In the genomic region with DNA sequence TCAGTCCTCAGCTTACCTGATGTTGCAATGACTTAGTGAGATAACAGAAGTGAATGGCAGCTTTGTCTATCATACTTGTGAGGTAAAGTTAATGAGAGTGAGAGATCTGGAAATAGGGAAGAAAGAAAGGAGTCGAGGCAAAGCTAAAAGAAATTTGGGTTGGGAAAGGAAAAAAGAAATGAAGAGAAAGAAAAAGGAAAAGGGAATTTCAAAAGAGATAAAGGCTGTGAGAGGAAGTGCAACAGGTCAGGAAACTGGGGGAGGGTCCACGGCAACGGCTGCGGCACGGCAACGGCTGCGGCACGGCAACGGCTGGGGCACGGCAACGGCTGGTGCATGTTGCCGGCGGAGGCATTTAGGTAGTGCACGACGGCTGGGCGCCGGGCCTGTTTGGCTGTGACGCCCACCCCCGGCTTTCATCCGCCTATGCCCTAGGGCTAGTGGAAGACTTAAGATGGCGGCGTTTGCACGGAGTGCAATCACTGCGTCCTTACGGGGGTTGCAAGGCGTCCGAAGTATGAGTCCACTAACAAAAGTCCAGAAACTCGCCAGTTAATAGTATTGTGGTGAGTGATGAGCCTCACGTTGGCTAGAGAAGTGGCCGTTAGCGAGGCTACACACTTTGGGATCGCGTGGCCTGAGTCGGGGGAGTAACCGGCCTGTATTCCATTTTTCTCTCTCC, we compare ENCODE assay signal across 1 cellular context.
TF ChIP-seq lines count a peak whose summit lies in the region.

No MANE protein-coding gene starts in this region.

TF ChIP-seq in K562, 482 proteins besides CTCF, POLR2A, EP300 and RAD21 (continued from another document and continues in another):
- TF ChIP-seq, protein P1, sequence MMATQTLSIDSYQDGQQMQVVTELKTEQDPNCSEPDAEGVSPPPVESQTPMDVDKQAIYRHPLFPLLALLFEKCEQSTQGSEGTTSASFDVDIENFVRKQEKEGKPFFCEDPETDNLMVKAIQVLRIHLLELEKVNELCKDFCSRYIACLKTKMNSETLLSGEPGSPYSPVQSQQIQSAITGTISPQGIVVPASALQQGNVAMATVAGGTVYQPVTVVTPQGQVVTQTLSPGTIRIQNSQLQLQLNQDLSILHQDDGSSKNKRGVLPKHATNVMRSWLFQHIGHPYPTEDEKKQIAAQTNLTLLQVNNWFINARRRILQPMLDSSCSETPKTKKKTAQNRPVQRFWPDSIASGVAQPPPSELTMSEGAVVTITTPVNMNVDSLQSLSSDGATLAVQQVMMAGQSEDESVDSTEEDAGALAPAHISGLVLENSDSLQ (IDR thresholded peaks at IDR 0.05) = peak; percentile 84
- no peak for TF ChIP-seq ZNF445 (CRISPR knock-in tag; IDR thresholded peaks at IDR 0.05; ENCODE audit: low read depth)
- peak in 1 of 2 experiments; percentile 78; a peak in 2 of 4 replicates for TF ChIP-seq TBL1XR1 (IDR thresholded peaks at IDR 0.05; ENCODE audit: low read length in 2 of 2)
- TF ChIP-seq POU5F1 (IDR thresholded peaks at IDR 0.05; ENCODE audit: borderline replicate concordance, low read depth, low read length, partially characterized antibody) = no peak
- no peak for TF ChIP-seq CHD2 (IDR thresholded peaks at IDR 0.05; ENCODE audit: low read depth, low read length)
- no peak for TF ChIP-seq RAD51 (IDR thresholded peaks at IDR 0.05; ENCODE audit: borderline replicate concordance, low read depth)
- TF ChIP-seq SRSF9 (IDR thresholded peaks at IDR 0.05; ENCODE audit: borderline replicate concordance, low read depth, low read length) = no peak
- no peak for TF ChIP-seq ZNF384 (IDR thresholded peaks at IDR 0.05; ENCODE audit: low read depth, low read length)
- peak; percentile 27; the same call in 1 of the 2 replicates for TF ChIP-seq CEBPG (CRISPR knock-in tag; IDR thresholded peaks at IDR 0.05)
- TF ChIP-seq CEBPG (tag; conservative IDR thresholded peaks at IDR 0.05 in 1 of 2, IDR thresholded peaks at IDR 0.05 in 1 of 2) = peak; percentile 74 to 86
- TF ChIP-seq MED1 (CRISPR knock-in tag; IDR thresholded peaks at IDR 0.05; ENCODE audit: borderline replicate concordance) = no peak
- no peak for TF ChIP-seq ZNF507 (tag; conservative IDR thresholded peaks at IDR 0.05)
- TF ChIP-seq, protein P2, sequence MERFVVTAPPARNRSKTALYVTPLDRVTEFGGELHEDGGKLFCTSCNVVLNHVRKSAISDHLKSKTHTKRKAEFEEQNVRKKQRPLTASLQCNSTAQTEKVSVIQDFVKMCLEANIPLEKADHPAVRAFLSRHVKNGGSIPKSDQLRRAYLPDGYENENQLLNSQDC (CRISPR knock-in tag; IDR thresholded peaks at IDR 0.05) = peak; percentile 81; the same call in 1 of the 2 replicates
- peak; percentile 98 for TF ChIP-seq GABPB1 (CRISPR knock-in tag; IDR thresholded peaks at IDR 0.05)
- peak; percentile 96 for TF ChIP-seq ZEB2 (IDR thresholded peaks at IDR 0.05)
- 0 out of 2 replicates have a peak, but pooled peaks have one; percentile 57 for TF ChIP-seq GTF2F1 (IDR thresholded peaks at IDR 0.05; ENCODE audit: low read depth, low read length)
- TF ChIP-seq, protein P3, sequence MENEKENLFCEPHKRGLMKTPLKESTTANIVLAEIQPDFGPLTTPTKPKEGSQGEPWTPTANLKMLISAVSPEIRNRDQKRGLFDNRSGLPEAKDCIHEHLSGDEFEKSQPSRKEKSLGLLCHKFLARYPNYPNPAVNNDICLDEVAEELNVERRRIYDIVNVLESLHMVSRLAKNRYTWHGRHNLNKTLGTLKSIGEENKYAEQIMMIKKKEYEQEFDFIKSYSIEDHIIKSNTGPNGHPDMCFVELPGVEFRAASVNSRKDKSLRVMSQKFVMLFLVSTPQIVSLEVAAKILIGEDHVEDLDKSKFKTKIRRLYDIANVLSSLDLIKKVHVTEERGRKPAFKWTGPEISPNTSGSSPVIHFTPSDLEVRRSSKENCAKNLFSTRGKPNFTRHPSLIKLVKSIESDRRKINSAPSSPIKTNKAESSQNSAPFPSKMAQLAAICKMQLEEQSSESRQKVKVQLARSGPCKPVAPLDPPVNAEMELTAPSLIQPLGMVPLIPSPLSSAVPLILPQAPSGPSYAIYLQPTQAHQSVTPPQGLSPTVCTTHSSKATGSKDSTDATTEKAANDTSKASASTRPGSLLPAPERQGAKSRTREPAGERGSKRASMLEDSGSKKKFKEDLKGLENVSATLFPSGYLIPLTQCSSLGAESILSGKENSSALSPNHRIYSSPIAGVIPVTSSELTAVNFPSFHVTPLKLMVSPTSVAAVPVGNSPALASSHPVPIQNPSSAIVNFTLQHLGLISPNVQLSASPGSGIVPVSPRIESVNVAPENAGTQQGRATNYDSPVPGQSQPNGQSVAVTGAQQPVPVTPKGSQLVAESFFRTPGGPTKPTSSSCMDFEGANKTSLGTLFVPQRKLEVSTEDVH (IDR thresholded peaks at IDR 0.05; ENCODE audit: low read depth, partially characterized antibody) = peak; percentile 69
- peak; percentile 92 for TF ChIP-seq TBP (optimal IDR thresholded peaks at IDR 0.05; ENCODE audit: low read depth, low read length)
- TF ChIP-seq POLR3G (IDR thresholded peaks at IDR 0.05; ENCODE audit: extremely low read depth, insufficient read length, insufficient replicate concordance) = no peak
- TF ChIP-seq HLTF (IDR thresholded peaks at IDR 0.05) = peak; percentile 55; the same call in 1 of the 2 replicates
- TF ChIP-seq XRCC5 (IDR thresholded peaks at IDR 0.05; ENCODE audit: low read depth, low read length) = peak; percentile 99
- TF ChIP-seq STAT5B (CRISPR knock-in tag; IDR thresholded peaks at IDR 0.05) = no peak
- TF ChIP-seq ZNF316 (IDR thresholded peaks at IDR 0.05) = peak; percentile 12; the same call in 1 of the 2 replicates
- TF ChIP-seq ZSCAN29 (IDR thresholded peaks at IDR 0.05) = no peak
- TF ChIP-seq XRCC3 (IDR thresholded peaks at IDR 0.05) = no peak
- no peak for TF ChIP-seq ZBTB1 (CRISPR knock-in tag; IDR thresholded peaks at IDR 0.05; ENCODE audit: borderline replicate concordance, low read depth)
- peak; percentile 89 for TF ChIP-seq SP1 (CRISPR knock-in tag; IDR thresholded peaks at IDR 0.05)
- no peak for TF ChIP-seq CBFB (CRISPR knock-in tag; IDR thresholded peaks at IDR 0.05)
- TF ChIP-seq BDP1 (IDR thresholded peaks at IDR 0.05; ENCODE audit: insufficient read depth, insufficient read length) = no peak
- TF ChIP-seq, protein P4, sequence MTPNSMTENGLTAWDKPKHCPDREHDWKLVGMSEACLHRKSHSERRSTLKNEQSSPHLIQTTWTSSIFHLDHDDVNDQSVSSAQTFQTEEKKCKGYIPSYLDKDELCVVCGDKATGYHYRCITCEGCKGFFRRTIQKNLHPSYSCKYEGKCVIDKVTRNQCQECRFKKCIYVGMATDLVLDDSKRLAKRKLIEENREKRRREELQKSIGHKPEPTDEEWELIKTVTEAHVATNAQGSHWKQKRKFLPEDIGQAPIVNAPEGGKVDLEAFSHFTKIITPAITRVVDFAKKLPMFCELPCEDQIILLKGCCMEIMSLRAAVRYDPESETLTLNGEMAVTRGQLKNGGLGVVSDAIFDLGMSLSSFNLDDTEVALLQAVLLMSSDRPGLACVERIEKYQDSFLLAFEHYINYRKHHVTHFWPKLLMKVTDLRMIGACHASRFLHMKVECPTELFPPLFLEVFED (CRISPR knock-in tag; conservative IDR thresholded peaks at IDR 0.05) = peak; percentile 60; the same call in 1 of the 2 replicates
- TF ChIP-seq NCOR1 (IDR thresholded peaks at IDR 0.05) = peak; percentile 77
- TF ChIP-seq LARP7 (IDR thresholded peaks at IDR 0.05) = peak; percentile 93
- TF ChIP-seq CCAR2 (IDR thresholded peaks at IDR 0.05; ENCODE audit: low read depth, low read length) = no peak
- peak; percentile 96 for TF ChIP-seq CEBPB (tag; IDR thresholded peaks at IDR 0.05)
- peak; percentile 83 for TF ChIP-seq ZBTB7A (IDR thresholded peaks at IDR 0.05; ENCODE audit: borderline replicate concordance, control insufficient read depth, low read depth, low read length)
- no peak for TF ChIP-seq FOS (IDR thresholded peaks at IDR 0.05; ENCODE audit: extremely low read depth, insufficient read length)
- TF ChIP-seq ZKSCAN3 (CRISPR knock-in tag; IDR thresholded peaks at IDR 0.05) = no peak
- TF ChIP-seq ESRRA (IDR thresholded peaks at IDR 0.05; ENCODE audit: borderline replicate concordance, low read depth) = peak; percentile 70; the same call in 1 of the 2 replicates
- TF ChIP-seq NR4A1 (CRISPR knock-in tag; IDR thresholded peaks at IDR 0.05) = no peak
- TF ChIP-seq NR4A1 (tag; IDR thresholded peaks at IDR 0.05) = 0 out of 2 replicates have a peak, but pooled peaks have one; percentile 58
- peak; percentile 66; the same call in 1 of the 2 replicates for TF ChIP-seq ATF7 (IDR thresholded peaks at IDR 0.05)
- no peak for TF ChIP-seq ZNF780A (CRISPR knock-in tag; IDR thresholded peaks at IDR 0.05)
- no peak for TF ChIP-seq RBM34 (IDR thresholded peaks at IDR 0.05; ENCODE audit: borderline replicate concordance, insufficient read depth, low read length)
- TF ChIP-seq FOXM1 (IDR thresholded peaks at IDR 0.05; ENCODE audit: low read depth) = peak; percentile 90
- no peak for TF ChIP-seq FOXM1 (CRISPR knock-in tag; IDR thresholded peaks at IDR 0.05; ENCODE audit: low read depth)
- TF ChIP-seq ZNF263 (CRISPR knock-in tag; IDR thresholded peaks at IDR 0.05; ENCODE audit: borderline replicate concordance) = no peak
- TF ChIP-seq IFI16 (CRISPR knock-in tag; IDR thresholded peaks at IDR 0.05) = no peak
- TF ChIP-seq, protein P5, sequence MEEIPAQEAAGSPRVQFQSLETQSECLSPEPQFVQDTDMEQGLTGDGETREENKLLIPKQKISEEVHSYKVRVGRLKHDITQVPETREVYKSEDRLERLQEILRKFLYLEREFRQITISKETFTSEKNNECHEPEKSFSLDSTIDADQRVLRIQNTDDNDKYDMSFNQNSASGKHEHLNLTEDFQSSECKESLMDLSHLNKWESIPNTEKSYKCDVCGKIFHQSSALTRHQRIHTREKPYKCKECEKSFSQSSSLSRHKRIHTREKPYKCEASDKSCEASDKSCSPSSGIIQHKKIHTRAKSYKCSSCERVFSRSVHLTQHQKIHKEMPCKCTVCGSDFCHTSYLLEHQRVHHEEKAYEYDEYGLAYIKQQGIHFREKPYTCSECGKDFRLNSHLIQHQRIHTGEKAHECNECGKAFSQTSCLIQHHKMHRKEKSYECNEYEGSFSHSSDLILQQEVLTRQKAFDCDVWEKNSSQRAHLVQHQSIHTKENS (CRISPR knock-in tag; IDR thresholded peaks at IDR 0.05) = no peak
- TF ChIP-seq PHB (CRISPR knock-in tag; IDR thresholded peaks at IDR 0.05) = no peak
- no peak for TF ChIP-seq MAFF (IDR thresholded peaks at IDR 0.05; ENCODE audit: low read length)
- TF ChIP-seq, protein P6, sequence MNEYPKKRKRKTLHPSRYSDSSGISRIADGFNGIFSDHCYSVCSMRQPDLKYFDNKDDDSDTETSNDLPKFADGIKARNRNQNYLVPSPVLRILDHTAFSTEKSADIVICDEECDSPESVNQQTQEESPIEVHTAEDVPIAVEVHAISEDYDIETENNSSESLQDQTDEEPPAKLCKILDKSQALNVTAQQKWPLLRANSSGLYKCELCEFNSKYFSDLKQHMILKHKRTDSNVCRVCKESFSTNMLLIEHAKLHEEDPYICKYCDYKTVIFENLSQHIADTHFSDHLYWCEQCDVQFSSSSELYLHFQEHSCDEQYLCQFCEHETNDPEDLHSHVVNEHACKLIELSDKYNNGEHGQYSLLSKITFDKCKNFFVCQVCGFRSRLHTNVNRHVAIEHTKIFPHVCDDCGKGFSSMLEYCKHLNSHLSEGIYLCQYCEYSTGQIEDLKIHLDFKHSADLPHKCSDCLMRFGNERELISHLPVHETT (CRISPR knock-in tag; conservative IDR thresholded peaks at IDR 0.05 in 1 of 2, IDR thresholded peaks at IDR 0.05 in 1 of 2) = peak in 1 of 2 experiments; percentile 88; a peak in 2 of 4 replicates
- no peak for TF ChIP-seq ZNF77 (CRISPR knock-in tag; IDR thresholded peaks at IDR 0.05)
- no peak for TF ChIP-seq HMG20A (CRISPR knock-in tag; conservative IDR thresholded peaks at IDR 0.05)
- peak; percentile 49 for TF ChIP-seq NFIC (IDR thresholded peaks at IDR 0.05)
- TF ChIP-seq RBM22 (IDR thresholded peaks at IDR 0.05; ENCODE audit: low read depth, low read length, poor library complexity, severe bottlenecking) = peak; percentile 96
- no peak for TF ChIP-seq PHTF2 (CRISPR knock-in tag; IDR thresholded peaks at IDR 0.05)
- TF ChIP-seq, protein P7, sequence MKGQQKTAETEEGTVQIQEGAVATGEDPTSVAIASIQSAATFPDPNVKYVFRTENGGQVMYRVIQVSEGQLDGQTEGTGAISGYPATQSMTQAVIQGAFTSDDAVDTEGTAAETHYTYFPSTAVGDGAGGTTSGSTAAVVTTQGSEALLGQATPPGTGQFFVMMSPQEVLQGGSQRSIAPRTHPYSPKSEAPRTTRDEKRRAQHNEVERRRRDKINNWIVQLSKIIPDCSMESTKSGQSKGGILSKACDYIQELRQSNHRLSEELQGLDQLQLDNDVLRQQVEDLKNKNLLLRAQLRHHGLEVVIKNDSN (CRISPR knock-in tag; IDR thresholded peaks at IDR 0.05) = no peak
- 0 out of 2 replicates have a peak, but pooled peaks have one; percentile 17 for TF ChIP-seq SRSF1 (IDR thresholded peaks at IDR 0.05; ENCODE audit: low read depth, low read length)
- TF ChIP-seq HCFC1 (IDR thresholded peaks at IDR 0.05; ENCODE audit: low read depth, low read length) = peak; percentile 82
- peak; percentile 46 for TF ChIP-seq DACH1 (IDR thresholded peaks at IDR 0.05; ENCODE audit: partially characterized antibody)
- TF ChIP-seq RBBP5 (IDR thresholded peaks at IDR 0.05; ENCODE audit: borderline replicate concordance, insufficient read depth, low read length, poor library complexity, severe bottlenecking) = peak; percentile 95
- no peak for TF ChIP-seq ZBTB8A (IDR thresholded peaks at IDR 0.05; ENCODE audit: partially characterized antibody)
- TF ChIP-seq LEF1 (IDR thresholded peaks at IDR 0.05) = peak; percentile 72
- TF ChIP-seq ZNF12 (CRISPR knock-in tag; IDR thresholded peaks at IDR 0.05) = 0 out of 2 replicates have a peak, but pooled peaks have one; percentile 19
- TF ChIP-seq SREBF2 (CRISPR knock-in tag; IDR thresholded peaks at IDR 0.05) = no peak
- no peak for TF ChIP-seq NFIX (CRISPR knock-in tag; IDR thresholded peaks at IDR 0.05; ENCODE audit: low read depth)
